29 cellular contexts compared by ENCODE assay signal in genomic region chr17:60130466-60130865, GRCh38. TPM values are rescaled to one million over a fixed set of nuclear protein-coding genes. Genes with fewer than 3 reads are reported as not detected.
DNase-seq lines count a peak whose midpoint lies in the region; ATAC-seq, FAIRE-seq and TF ChIP-seq lines count a peak whose summit lies in the region.
"Had no signal": no experiment of that assay in that cellular context is flagged by ENCODE, and none has a peak within 500 bp of the region (broad histone marks: within the 10 kb centered on the region; RNA-seq: fewer than 3 reads in every experiment).

No MANE protein-coding gene starts in this region.

- no peak overlapping the region for H3K4me3 ChIP-seq in HepG2 (replicated peaks in 1 of 3; ENCODE audit: insufficient read depth in 1 of 3, low read depth in 2 of 3, low read length in 3 of 3)
- no peak overlapping the region for H3K4me3 ChIP-seq in right lobe of liver
- no peak overlapping the region for H3K4me3 ChIP-seq in GM12878
- no peak overlapping the region for H3K4me3 ChIP-seq in transverse colon
- H3K4me3 ChIP-seq: BLaER1 had no signal

- SMC1A ChIA-PET in GM12878 (lab: Charles Lee; ENCODE audit: uncharacterized antibody, unreplicated experiment) = no interaction called here

- RAD21 ChIA-PET in GM12878 (lab: Charles Lee; ENCODE audit: unreplicated experiment) = no interaction called here

- no peaks in the 10 kb centered on the region for H3K36me3 ChIP-seq in HepG2 (replicated peaks in 1 of 2; ENCODE audit: control insufficient read depth in 1 of 2, insufficient read depth in 2 of 2, low read length in 2 of 2)
- no peaks in the 10 kb centered on the region for H3K36me3 ChIP-seq in right lobe of liver
- H3K36me3 ChIP-seq in GM12878 (ENCODE audit: control insufficient read depth in 2 of 2, insufficient read depth in 2 of 2, low read length in 1 of 2) = no peaks in the 10 kb centered on the region
- H3K36me3 ChIP-seq in transverse colon = no peaks in the 10 kb centered on the region
- H3K36me3 ChIP-seq: BE2C had no signal

- in situ Hi-C loops in HepG2 (cut with HindIII; ENCODE audit: extremely low pct_ligation_motif_present, low pct_unique_long_range_greater_than_20kb) (no loop called here), GM12878 (cut with MboI) (loop anchor here (25.0 kb wide), 1 partner anchor 507 kb away; no protein-coding TSS in a partner anchor), transverse colon (cut with MboI; ENCODE audit: low pct_ligation_motif_present in 1 of 4, low pct_unique_long_range_greater_than_20kb in 1 of 4, low sequenced_read_pairs in 3 of 4) (loop anchor here in 3 of 4 donors (25.0 kb wide), 2 partner anchors 282 to 307 kb away; partner anchors contain the start of gene CHCT1 (in 1 of the 3))

- no peak overlapping the region for H2AFZ ChIP-seq in HepG2 (ENCODE audit: low read length)
- no peak overlapping the region for H2AFZ ChIP-seq in GM12878 (ENCODE audit: control insufficient read depth, low read depth, low read length)

- WGBS in HepG2 (ENCODE audit: low lambda C conversion rate) = 47% methylated on average over 3 of the region's 3 CpGs
- 81% methylated on average over 3 of the region's 3 CpGs for WGBS in right lobe of liver (ENCODE audit: insufficient coverage, low coverage, low lambda C conversion rate, missing lambda C conversion rate)
- WGBS in GM12878 (ENCODE audit: insufficient coverage, insufficient replicate concordance, low lambda C conversion rate, missing lambda C conversion rate) = 71% methylated on average over 3 of the region's 3 CpGs
- WGBS in transverse colon (ENCODE audit: low coverage in 1 of 2), 2 donors = 80 to 88% methylated on average over 3 of the region's 3 CpGs

- H3K27ac ChIP-seq in HepG2 (ENCODE audit: extremely low read length, insufficient read depth, low read length) (no peak overlapping the region), right lobe of liver (no peak overlapping the region), GM12878 (ENCODE audit: control insufficient read depth, insufficient read depth) (no peak overlapping the region), transverse colon (no peak overlapping the region)
- H3K27ac ChIP-seq: BLaER1 had no signal

- H3K9me3 ChIP-seq in HepG2 (ENCODE audit: low read length) (no peaks in the 10 kb centered on the region), right lobe of liver (no peaks in the 10 kb centered on the region), GM12878 (replicated peaks; ENCODE audit: control insufficient read depth, insufficient read depth, low read length) (no peaks in the 10 kb centered on the region), transverse colon (no peaks in the 10 kb centered on the region)
- H3K9me3 ChIP-seq: BE2C, BLaER1 had no signal

- H3K9ac ChIP-seq in HepG2 (ENCODE audit: insufficient read depth, low read depth, low read length) = no peak overlapping the region
- no peak overlapping the region for H3K9ac ChIP-seq in GM12878 (ENCODE audit: control insufficient read depth, insufficient read depth, low read length)
- H3K9ac ChIP-seq: BLaER1 had no signal

- TF ChIP-seq EP300 in HepG2 (IDR thresholded peaks at IDR 0.05; ENCODE audit: low read depth in 2 of 2, low read length in 2 of 2) (no peak), HepG2 (CRISPR knock-in tag; IDR thresholded peaks at IDR 0.05; ENCODE audit: borderline replicate concordance) (no peak), GM12878 (IDR thresholded peaks at IDR 0.05; ENCODE audit: borderline replicate concordance in 1 of 2, control insufficient read depth in 1 of 2, low read depth in 2 of 2, low read length in 2 of 2) (no peak), transverse colon (IDR thresholded peaks at IDR 0.05; ENCODE audit: low read depth) (no peak)

- no peaks in the 10 kb centered on the region for H3K79me2 ChIP-seq in HepG2 (ENCODE audit: insufficient read depth, low read length)
- no peaks in the 10 kb centered on the region for H3K79me2 ChIP-seq in GM12878 (ENCODE audit: control insufficient read depth, insufficient read depth, low read length)

- H3K27me3 ChIP-seq in HepG2 (ENCODE audit: control insufficient read depth in 1 of 2, insufficient read depth in 2 of 2, low read length in 2 of 2) (peaks cover 1 to 24% of the 10 kb centered on the region in 2 experiments; a peak in 4 of 5 replicates), right lobe of liver (no peaks in the 10 kb centered on the region), GM12878 (replicated peaks in 1 of 2; ENCODE audit: control insufficient read depth in 2 of 2, insufficient read depth in 2 of 2, low read length in 1 of 2) (peaks cover 0 to 4% of the 10 kb centered on the region in 2 experiments; a peak in 2 of 4 replicates), transverse colon (no peaks in the 10 kb centered on the region)
- H3K27me3 ChIP-seq: BE2C, BLaER1 had no signal

- POLR2A ChIA-PET in HepG2 (lab: Yijun Ruan, JAX) = no interaction called here
- POLR2A ChIA-PET in GM12878 (lab: Charles Lee) = no interaction called here

- TF ChIP-seq POLR2A in HepG2 (IDR thresholded peaks at IDR 0.05; ENCODE audit: insufficient read depth in 1 of 2, low read depth in 2 of 2, low read length in 2 of 2) = no peak
- no peak for TF ChIP-seq POLR2A in right lobe of liver (IDR thresholded peaks at IDR 0.05)
- TF ChIP-seq POLR2A in GM12878 (IDR thresholded peaks at IDR 0.05; ENCODE audit: low read depth, low read length) = no peak
- no peak for TF ChIP-seq POLR2A in transverse colon (IDR thresholded peaks at IDR 0.05)

- H3K4me1 ChIP-seq in HepG2 (ENCODE audit: insufficient read depth, low read length) = peaks cover 17% of the 10 kb centered on the region
- H3K4me1 ChIP-seq in right lobe of liver = no peaks in the 10 kb centered on the region
- H3K4me1 ChIP-seq in GM12878 (ENCODE audit: control insufficient read depth, insufficient read depth, low read length) = no peaks in the 10 kb centered on the region
- peaks cover 5 to 16% (median 12%) of the 10 kb centered on the region in 4 donors for H3K4me1 ChIP-seq in transverse colon
- H3K4me1 ChIP-seq: BE2C had no signal

- no peak for ATAC-seq in HepG2
- ATAC-seq in right lobe of liver = no peak
- no peak for ATAC-seq in GM12878

- BruUV-seq in HepG2 (replicated peaks; lab: Mats Ljungman, UMichigan) = no TSS peak
- no TSS peak for BruUV-seq in GM12878 (replicated peaks; lab: Mats Ljungman, UMichigan)

- TF ChIP-seq CTCF in HepG2 (CRISPR knock-in tag; IDR thresholded peaks at IDR 0.05) (no peak), right lobe of liver (IDR thresholded peaks at IDR 0.05) (no peak), GM12878 (IDR thresholded peaks at IDR 0.05 in 2 of 3, conservative IDR thresholded peaks at IDR 0.05 in 1 of 3; ENCODE audit: control insufficient read depth in 2 of 3, extremely low read depth in 1 of 3, insufficient read depth in 1 of 3, low read depth in 3 of 3, low read length in 3 of 3) (no peak), transverse colon (IDR thresholded peaks at IDR 0.05) (no peak)

- TF ChIP-seq RAD21 in HepG2 (CRISPR knock-in tag; IDR thresholded peaks at IDR 0.05) = no peak
- no peak for TF ChIP-seq RAD21 in GM12878 (IDR thresholded peaks at IDR 0.05; ENCODE audit: insufficient read depth, low read depth, low read length)

- intact Hi-C loops in HepG2 (cut with micrococcal nuclease; ENCODE audit: unreplicated experiment) = no loop called here
- intact Hi-C loops in right lobe of liver (cut with DNase I) = no loop called here
- intact Hi-C loops in GM12878 (cut with micrococcal nuclease; ENCODE audit: unreplicated experiment) = no loop called here
- intact Hi-C loops in transverse colon (cut with DNase I; ENCODE audit: low total_unique reads) = no loop called here

- DNase-seq in HepG2 (ENCODE audit: low spot score) (no peak), right lobe of liver (no peak), GM12878 (ENCODE audit: low read depth, low spot score) (no peak), transverse colon (no peak)
- no peak for DNase-seq in stimulated activated CD4-positive, alpha-beta T cell treated with anti-CD3 and anti-CD28 coated beads, Interleukin-2, amount 100 ng/mL, for 48 hours
- DNase-seq: 8988T; ACHN; BE2C; C1 segment of cervical spinal cord; CD4-positive, alpha-beta memory T cell; CD4-positive, CD25-positive, alpha-beta regulatory T cell; CD8-positive, alpha-beta memory T cell; COR-L47; DMS 273 treated with DMSO at 0.1 percent for 48 hours; DMS153; DMS53; DMS79; DND-41; EL; GDM1 had no signal

- CTCF ChIA-PET in HepG2 (lab: Yijun Ruan, JAX; ENCODE audit: low intra/inter-chr PET ratio, low total read pairs) (no interaction called here), GM12878 (lab: Yijun Ruan, JAX) (interaction anchor here (1.2 kb wide), 1 partner anchor 11 kb away, joined by 4 read pairs; no protein-coding TSS in a partner anchor)

- H4K20me1 ChIP-seq in HepG2 (ENCODE audit: insufficient read depth, low read length) (no peaks in the 10 kb centered on the region), GM12878 (ENCODE audit: control insufficient read depth, insufficient read depth) (no peaks in the 10 kb centered on the region)
- H4K20me1 ChIP-seq: BLaER1 had no signal

- FAIRE-seq in HepG2 (lab: Jason Lieb, UNC) (no peak), GM12878 (lab: Jason Lieb, UNC) (no peak)
- FAIRE-seq: A204.1, GM12891, GM19239 had no signal

- H3K4me2 ChIP-seq in HepG2 (ENCODE audit: low read depth, low read length) (no peak overlapping the region), GM12878 (ENCODE audit: control insufficient read depth, insufficient read depth) (no peak overlapping the region)
- H3K4me2 ChIP-seq: BLaER1 had no signal

RNA-seq across cellular contexts. Expression of gene CA4, which starts 19.3 kb away (rescaled TPM):
- not detected in 2 replicates for total RNA-seq in HepG2 (2016; rRNA removed; fragmentation: Illumina TruSeq; extraction: Trizol)
- not detected in 2 replicates for total RNA-seq in HepG2 (2016; cell fraction: cytosol; rRNA removed; fragmentation: Illumina TruSeq; extraction: Trizol; ENCODE audit: low read depth)
- total RNA-seq in HepG2 (2016; cell fraction: insoluble cytoplasmic fraction; rRNA removed; fragmentation: Illumina TruSeq; extraction: Trizol) = not detected in 2 replicates
- not detected in 2 replicates for total RNA-seq in HepG2 (2016; cell fraction: membrane; rRNA removed; fragmentation: Illumina TruSeq; extraction: Trizol)
- not detected in 2 replicates for total RNA-seq in HepG2 (2016; cell fraction: nucleus; rRNA removed; fragmentation: Illumina TruSeq; extraction: Trizol)
- not detected in 2 replicates for polyA plus RNA-seq in HepG2 (2011; rRNA removed)
- not detected in 2 replicates for polyA plus RNA-seq in HepG2 (2011; cell fraction: cytosol; rRNA removed)
- polyA plus RNA-seq in HepG2 (2011; cell fraction: nucleus; rRNA removed) = not detected in 2 replicates
- polyA plus RNA-seq in HepG2 (2012) = not detected in 2 replicates
- polyA plus RNA-seq in HepG2 (2016; cell fraction: cytosol; fragmentation: Illumina TruSeq; extraction: Trizol; ENCODE audit: low read depth) = not detected in 2 replicates
- not detected in 2 replicates for polyA plus RNA-seq in HepG2 (2016; cell fraction: insoluble cytoplasmic fraction; fragmentation: Illumina TruSeq; extraction: Trizol; ENCODE audit: low read depth)
- polyA plus RNA-seq in HepG2 (2016; cell fraction: membrane; fragmentation: Illumina TruSeq; extraction: Trizol; ENCODE audit: low read depth) = not detected in 2 replicates
- not detected in 2 replicates for polyA plus RNA-seq in HepG2 (2016; cell fraction: nucleus; fragmentation: Illumina TruSeq; extraction: Trizol; ENCODE audit: insufficient read depth, low read depth)
- not detected in 2 replicates for polyA minus RNA-seq in HepG2 (2011; rRNA and poly(A)+ RNA removed; ENCODE audit: low replicate concordance)
- not detected in 2 replicates for polyA minus RNA-seq in HepG2 (2011; cell fraction: cytosol; rRNA and poly(A)+ RNA removed)
- polyA minus RNA-seq in HepG2 (2011; cell fraction: nucleus; rRNA and poly(A)+ RNA removed) = not detected in 2 replicates
- total RNA-seq in right lobe of liver = under 1 TPM in 3 of 6 experiments, not detected in 3; 0.33 to 0.37 (median 0.35) TPM
- total RNA-seq in GM12878 (2013; cell fraction: nucleolus; rRNA removed) = not detected in 2 replicates
- not detected in 2 replicates for total RNA-seq in GM12878 (2014; rRNA removed)
- not detected in 2 replicates for total RNA-seq in GM12878 (2014; rRNA removed; fragmentation: Illumina TruSeq; extraction: Trizol)
- total RNA-seq in GM12878 (2021) = not detected in 2 replicates
- not detected for polyA plus RNA-seq in GM12878 (2011; ENCODE audit: low read depth)
- 0.20 and 0.31 TPM in 2 replicates for polyA plus RNA-seq in GM12878 (2011; rRNA removed)
- 0.32 and 0.43 TPM in 2 replicates for polyA plus RNA-seq in GM12878 (2011; cell fraction: cytosol; rRNA removed)
- 0.19 and 0.57 TPM in 2 replicates for polyA plus RNA-seq in GM12878 (2011; cell fraction: nucleus; rRNA removed)
- not detected in 2 replicates for polyA plus RNA-seq in GM12878 (2012)
- polyA plus RNA-seq in GM12878 (2014; fragmentation: Illumina TruSeq; extraction: Trizol) = 0.13 TPM in 1 of 2 replicates, not detected in the other
- not detected for polyA plus RNA-seq in GM12878 (2014; fragmentation: Nextera tagmentation; extraction: Ambion mirVana)
- polyA plus RNA-seq in GM12878 (2014; rRNA removed) = not detected in 2 replicates
- not detected for polyA plus RNA-seq in GM12878 (2016; fragmentation: Nextera tagmentation; extraction: Ambion mirVana)
- not detected in 2 replicates for polyA minus RNA-seq in GM12878 (2011; rRNA and poly(A)+ RNA removed)
- polyA minus RNA-seq in GM12878 (2011; cell fraction: cytosol; rRNA and poly(A)+ RNA removed) = not detected in 2 replicates
- not detected in 2 replicates for polyA minus RNA-seq in GM12878 (2011; cell fraction: nucleus; rRNA and poly(A)+ RNA removed)
- total RNA-seq in transverse colon = 100 to 1,000 TPM in 3 of 4 donors, 10 to 100 TPM in 1; 15.7 to 359 (median 246) TPM
- total RNA-seq: A673; CD4-positive, alpha-beta memory T cell; CD4-positive, CD25-positive, alpha-beta regulatory T cell; CD8-positive, alpha-beta memory T cell; Daoy; G401 had no signal
- polyA plus RNA-seq: AG04450; CD14-positive monocyte; CD4-positive, alpha-beta memory T cell; CD4-positive, CD25-positive, alpha-beta regulatory T cell; CD8-positive, alpha-beta memory T cell had no signal

RNA-seq across cellular contexts. Expression of gene HEATR6, which starts 51.7 kb away (rescaled TPM):
- total RNA-seq in HepG2 (2016; rRNA removed; fragmentation: Illumina TruSeq; extraction: Trizol) = 18.4 and 20.3 TPM in 2 replicates
- total RNA-seq in HepG2 (2016; cell fraction: cytosol; rRNA removed; fragmentation: Illumina TruSeq; extraction: Trizol; ENCODE audit: low read depth) = 2.3 and 4.3 TPM in 2 replicates
- 18.9 and 20.3 TPM in 2 replicates for total RNA-seq in HepG2 (2016; cell fraction: insoluble cytoplasmic fraction; rRNA removed; fragmentation: Illumina TruSeq; extraction: Trizol)
- total RNA-seq in HepG2 (2016; cell fraction: membrane; rRNA removed; fragmentation: Illumina TruSeq; extraction: Trizol) = 5.4 and 6.6 TPM in 2 replicates
- 22.7 and 29.7 TPM in 2 replicates for total RNA-seq in HepG2 (2016; cell fraction: nucleus; rRNA removed; fragmentation: Illumina TruSeq; extraction: Trizol)
- 21.4 and 22.1 TPM in 2 replicates for polyA plus RNA-seq in HepG2 (2011; rRNA removed)
- 16.0 and 16.2 TPM in 2 replicates for polyA plus RNA-seq in HepG2 (2011; cell fraction: cytosol; rRNA removed)
- 131 and 149 TPM in 2 replicates for polyA plus RNA-seq in HepG2 (2011; cell fraction: nucleus; rRNA removed)
- 14.9 and 15.5 TPM in 2 replicates for polyA plus RNA-seq in HepG2 (2012)
- 0.63 and 0.85 TPM in 2 replicates for polyA plus RNA-seq in HepG2 (2016; cell fraction: cytosol; fragmentation: Illumina TruSeq; extraction: Trizol; ENCODE audit: low read depth)
- 12.1 and 12.7 TPM in 2 replicates for polyA plus RNA-seq in HepG2 (2016; cell fraction: insoluble cytoplasmic fraction; fragmentation: Illumina TruSeq; extraction: Trizol; ENCODE audit: low read depth)
- 1.4 and 1.7 TPM in 2 replicates for polyA plus RNA-seq in HepG2 (2016; cell fraction: membrane; fragmentation: Illumina TruSeq; extraction: Trizol; ENCODE audit: low read depth)
- polyA plus RNA-seq in HepG2 (2016; cell fraction: nucleus; fragmentation: Illumina TruSeq; extraction: Trizol; ENCODE audit: insufficient read depth, low read depth) = 34.2 and 40.8 TPM in 2 replicates
- 30.5 and 72.9 TPM in 2 replicates for polyA minus RNA-seq in HepG2 (2011; rRNA and poly(A)+ RNA removed; ENCODE audit: low replicate concordance)
- 17.1 and 24.8 TPM in 2 replicates for polyA minus RNA-seq in HepG2 (2011; cell fraction: cytosol; rRNA and poly(A)+ RNA removed)
- polyA minus RNA-seq in HepG2 (2011; cell fraction: nucleus; rRNA and poly(A)+ RNA removed) = 72.4 and 73.8 TPM in 2 replicates
- 1 to 10 TPM; 3.6 to 7.3 (median 6.3) TPM for total RNA-seq in right lobe of liver
- 32.4 and 37.5 TPM in 2 replicates for total RNA-seq in GM12878 (2013; cell fraction: nucleolus; rRNA removed)
- 11.7 and 12.3 TPM in 2 replicates for total RNA-seq in GM12878 (2014; rRNA removed)
- 9.4 and 9.9 TPM in 2 replicates for total RNA-seq in GM12878 (2014; rRNA removed; fragmentation: Illumina TruSeq; extraction: Trizol)
- 12.9 and 15.1 TPM in 2 replicates for total RNA-seq in GM12878 (2021)
- 6.0 TPM for polyA plus RNA-seq in GM12878 (2011; ENCODE audit: low read depth)
- polyA plus RNA-seq in GM12878 (2011; rRNA removed) = 10.5 and 13.4 TPM in 2 replicates
- polyA plus RNA-seq in GM12878 (2011; cell fraction: cytosol; rRNA removed) = 22.6 and 26.4 TPM in 2 replicates
- 37.9 and 45.4 TPM in 2 replicates for polyA plus RNA-seq in GM12878 (2011; cell fraction: nucleus; rRNA removed)
- 7.3 and 8.0 TPM in 2 replicates for polyA plus RNA-seq in GM12878 (2012)
- polyA plus RNA-seq in GM12878 (2014; fragmentation: Illumina TruSeq; extraction: Trizol) = 12.8 and 17.2 TPM in 2 replicates
- polyA plus RNA-seq in GM12878 (2014; fragmentation: Nextera tagmentation; extraction: Ambion mirVana) = 1 to 10 TPM; 3.4 to 5.2 TPM
- polyA plus RNA-seq in GM12878 (2014; rRNA removed) = 7.7 and 11.6 TPM in 2 replicates
- 10 to 100 TPM in 1 of 2 experiments, 1 to 10 TPM in 1; 8.4 to 10.9 TPM for polyA plus RNA-seq in GM12878 (2016; fragmentation: Nextera tagmentation; extraction: Ambion mirVana)
- 28.5 and 34.1 TPM in 2 replicates for polyA minus RNA-seq in GM12878 (2011; rRNA and poly(A)+ RNA removed)
- polyA minus RNA-seq in GM12878 (2011; cell fraction: cytosol; rRNA and poly(A)+ RNA removed) = 7.8 and 10.5 TPM in 2 replicates
- 24.2 and 40.6 TPM in 2 replicates for polyA minus RNA-seq in GM12878 (2011; cell fraction: nucleus; rRNA and poly(A)+ RNA removed)
- 10 to 100 TPM in 2 of 4 donors, 1 to 10 TPM in 2; 2.6 to 11.3 (median 8.1) TPM for total RNA-seq in transverse colon

Comparison
In these comparisons a context has a peak if more than half of its experiments do, and no peak if none do; other contexts are left out.
1. RNA of gene CA4, which starts 19.3 kb away (total RNA-seq): 15.7 to 359 TPM in transverse colon; 0.33 to 0.37 TPM in right lobe of liver, not detected in HepG2 and not detected in GM12878; every median in the first group is over 10 times any median in the second.